8 cellular contexts compared by ENCODE assay signal in the genomic region with DNA sequence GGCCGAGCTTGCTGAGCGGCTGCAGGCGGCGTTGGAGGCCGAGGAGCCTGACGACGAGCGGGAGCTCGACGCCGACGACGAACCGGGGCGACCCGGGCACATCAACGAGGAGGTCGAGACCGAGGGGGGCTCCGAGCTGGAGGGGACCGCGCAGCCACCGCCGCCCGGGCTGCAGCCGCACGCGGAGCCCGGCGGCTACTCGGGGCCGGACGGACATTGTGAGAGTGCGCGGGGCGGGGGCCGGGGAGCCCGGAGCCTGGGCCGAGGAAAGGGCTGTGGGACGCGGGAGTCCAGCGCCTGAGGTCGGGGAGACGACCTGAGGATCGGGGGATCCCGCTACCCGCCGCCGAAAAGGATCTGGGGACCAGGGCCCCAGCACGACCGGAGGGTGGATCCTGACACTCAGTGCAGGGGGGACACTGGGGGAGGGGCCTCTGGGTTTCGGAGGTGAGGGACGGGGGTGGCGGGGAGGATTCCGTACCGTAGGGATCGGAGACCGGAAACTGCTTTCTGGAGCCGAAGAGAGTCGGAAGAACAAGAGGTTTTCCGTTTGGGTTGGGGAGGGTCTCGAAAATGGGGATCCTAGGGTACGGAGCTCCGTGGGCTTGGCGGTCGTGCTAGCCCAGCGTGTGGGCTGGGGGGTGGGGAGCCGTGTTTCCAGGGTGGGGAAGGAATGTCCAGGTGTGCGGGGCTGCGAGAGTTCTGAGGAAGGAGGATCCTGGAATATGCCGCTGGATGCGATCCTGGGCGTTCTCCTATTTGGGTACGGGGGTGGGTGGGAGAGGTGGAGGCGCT. TPM values are rescaled to one million over a fixed set of nuclear protein-coding genes. Genes with fewer than 3 reads are reported as not detected.
A peak's percentile ranks its signal among the peaks of the same experiment; 100 is the strongest.
DNase-seq lines count a peak whose midpoint lies in the region; TF ChIP-seq lines count a peak whose summit lies in the region.

No MANE protein-coding gene starts in this region.

- peaks cover 20% of the 10 kb centered on the region for H3K36me3 ChIP-seq in muscle layer of colon (ENCODE audit: insufficient read depth, low read length)

- peak overlapping the region; percentile 94 for H3K27ac ChIP-seq in muscle layer of colon (ENCODE audit: low read depth, low read length)

- H3K9me3 ChIP-seq in muscle layer of colon (ENCODE audit: low read length) = no peaks in the 10 kb centered on the region

- peak overlapping the region; percentile 100 for H3K27ac Mint-ChIP-seq in endothelial cell (ENCODE audit: unreplicated experiment)

- H3K4me1 ChIP-seq in muscle layer of colon (ENCODE audit: insufficient read depth, low read length) = peaks cover 30% of the 10 kb centered on the region

- DNase-seq in NCI-H345 (lab: John Stamatoyannopoulos, UW) (peak; percentile 16), NCI-H345 treated with DMSO at 0.1 percent for 48 hours (lab: John Stamatoyannopoulos, UW; ENCODE audit: unreplicated experiment) (no peak), NCI-H1694 treated with DMSO at 0.1 percent for 48 hours (lab: John Stamatoyannopoulos, UW) (peak; percentile 8), endothelial cell (ENCODE audit: low spot score) (peak; percentile 56), hippocampal formation (lab: John Stamatoyannopoulos, UW) (no peak)
- DNase-seq in activated CD8-positive, alpha-beta memory T cell treated with anti-CD3 and anti-CD28 coated beads for 48 hours (ENCODE audit: low read depth in 2 of 3, low spot score in 2 of 3) = peak in 2 of 3 experiments; percentile 22 to 33
- peak; percentile 30 to 68 (median 45) for DNase-seq in stimulated activated naive CD4-positive, alpha-beta T cell (lab: John Stamatoyannopoulos, UW)

- H3K4me1 Mint-ChIP-seq in endothelial cell (ENCODE audit: unreplicated experiment) = peaks cover 40% of the 10 kb centered on the region

- no peaks in the 10 kb centered on the region for H3K9me3 Mint-ChIP-seq in endothelial cell (ENCODE audit: unreplicated experiment)

- H3K4me3 Mint-ChIP-seq in endothelial cell (ENCODE audit: unreplicated experiment) = peak overlapping the region; percentile 100

- peaks cover 15% of the 10 kb centered on the region for H3K27me3 Mint-ChIP-seq in endothelial cell (ENCODE audit: unreplicated experiment)

- H3K4me3 ChIP-seq in muscle layer of colon (ENCODE audit: low read depth in 1 of 2, low read length in 2 of 2) = peak overlapping the region; percentile 84 to 88

- peak overlapping the region; percentile 80 for H3K9ac ChIP-seq in muscle layer of colon (ENCODE audit: low read length)

- H3K27me3 ChIP-seq in muscle layer of colon (ENCODE audit: control insufficient read depth in 1 of 2, insufficient read depth in 2 of 2, low read length in 2 of 2) = no peaks in the 10 kb centered on the region

- H3K36me3 Mint-ChIP-seq in endothelial cell (ENCODE audit: low read depth, unreplicated experiment) = peaks cover 39% of the 10 kb centered on the region

- TF ChIP-seq CTCF in endothelial cell (IDR thresholded peaks at IDR 0.05; ENCODE audit: unreplicated experiment) = no peak

RNA-seq across cellular contexts. Expression of a gene that starts 0.6 kb away (rescaled TPM):
- total RNA-seq in endothelial cell (ENCODE audit: unreplicated experiment) = 259 TPM

RNA-seq across cellular contexts. Expression of a gene that starts 45.2 kb away (rescaled TPM):
- total RNA-seq in endothelial cell (ENCODE audit: unreplicated experiment) = 28.6 TPM

RNA-seq across cellular contexts. Expression of a gene that starts 45.8 kb away (rescaled TPM):
- 5.5 TPM for total RNA-seq in endothelial cell (ENCODE audit: unreplicated experiment)

Comparison
In these comparisons a context has a peak if more than half of its experiments do, and no peak if none do; other contexts are left out.
1. DNase-seq: peak in NCI-H345 (single experiment), NCI-H1694 treated with DMSO at 0.1 percent for 48 hours (single experiment), activated CD8-positive, alpha-beta memory T cell treated with anti-CD3 and anti-CD28 coated beads for 48 hours (2 of 3), endothelial cell (single experiment) and stimulated activated naive CD4-positive, alpha-beta T cell (6 of 6); none in NCI-H345 treated with DMSO at 0.1 percent for 48 hours (single experiment) and hippocampal formation (0 of 2).